In the genomic region with DNA sequence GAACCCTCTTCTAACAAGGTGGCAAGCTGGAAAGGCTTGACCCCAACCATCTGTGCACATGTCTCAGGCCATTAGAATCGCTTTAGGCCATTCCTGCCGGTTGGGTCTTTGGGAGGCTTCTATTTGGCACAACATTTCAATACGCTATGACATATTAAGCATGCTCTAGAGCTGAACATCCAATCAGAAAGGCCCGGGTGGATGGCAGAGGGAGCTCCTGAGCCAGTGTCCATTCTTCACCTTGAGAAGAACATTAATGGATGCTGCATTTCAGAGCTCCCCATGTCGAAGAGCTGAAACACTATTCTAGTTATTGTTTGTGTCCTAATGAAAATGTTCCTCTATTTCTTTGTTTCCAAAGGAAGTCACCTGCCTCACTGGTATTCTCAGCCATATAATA, we compare ENCODE assay signal across 1 cellular context.
TF ChIP-seq lines count a peak whose summit lies in the region.

No MANE protein-coding gene starts in this region.

TF ChIP-seq in SK-N-SH, 30 proteins besides CTCF, POLR2A, EP300 and RAD21:
- TF ChIP-seq, protein P1, sequence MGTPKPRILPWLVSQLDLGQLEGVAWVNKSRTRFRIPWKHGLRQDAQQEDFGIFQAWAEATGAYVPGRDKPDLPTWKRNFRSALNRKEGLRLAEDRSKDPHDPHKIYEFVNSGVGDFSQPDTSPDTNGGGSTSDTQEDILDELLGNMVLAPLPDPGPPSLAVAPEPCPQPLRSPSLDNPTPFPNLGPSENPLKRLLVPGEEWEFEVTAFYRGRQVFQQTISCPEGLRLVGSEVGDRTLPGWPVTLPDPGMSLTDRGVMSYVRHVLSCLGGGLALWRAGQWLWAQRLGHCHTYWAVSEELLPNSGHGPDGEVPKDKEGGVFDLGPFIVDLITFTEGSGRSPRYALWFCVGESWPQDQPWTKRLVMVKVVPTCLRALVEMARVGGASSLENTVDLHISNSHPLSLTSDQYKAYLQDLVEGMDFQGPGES (IDR thresholded peaks at IDR 0.05; ENCODE audit: low read depth, low read length), result no peak
- TF ChIP-seq TAF1 (IDR thresholded peaks at IDR 0.05; ENCODE audit: borderline replicate concordance, low read depth, low read length), result no peak
- TF ChIP-seq MXI1 (IDR thresholded peaks at IDR 0.05; ENCODE audit: low read depth, low read length), result no peak
- no peak for TF ChIP-seq FOXJ3 (CRISPR knock-in tag; IDR thresholded peaks at IDR 0.05)
- TF ChIP-seq EZH2phosphoT487 (IDR thresholded peaks at IDR 0.05; ENCODE audit: borderline replicate concordance, low read depth), result no peak
- TF ChIP-seq ELF1 (IDR thresholded peaks at IDR 0.05), result no peak
- TF ChIP-seq GABPA (IDR thresholded peaks at IDR 0.05; ENCODE audit: low read depth), result no peak
- no peak for TF ChIP-seq MEF2A (IDR thresholded peaks at IDR 0.05; ENCODE audit: borderline replicate concordance, low read depth)
- no peak for TF ChIP-seq GATA2 (CRISPR knock-in tag; IDR thresholded peaks at IDR 0.05)
